17 cellular contexts compared by ENCODE assay signal in genomic region chr14:99803106-99803437, GRCh38.
"Had no signal": no experiment of that assay in that cellular context is flagged by ENCODE, and none has a peak within 500 bp of the region (broad histone marks: within the 10 kb centered on the region; RNA-seq: fewer than 3 reads in every experiment).

No MANE protein-coding gene starts in this region.

- H3K36me3 ChIP-seq: right atrium auricular region, thyroid gland had no signal

- H3K27me3 ChIP-seq: right atrium auricular region, thyroid gland had no signal

- H3K27ac ChIP-seq: right atrium auricular region, thyroid gland had no signal

- H3K4me3 ChIP-seq: lung, right atrium auricular region, thyroid gland had no signal

- DNase-seq: activated CD4-positive, alpha-beta T cell treated with anti-CD3 and anti-CD28 coated beads, Interleukin-2, amount 50 U/mL, for 1 hour; activated CD4-positive, CD25-positive, alpha-beta regulatory T cell treated with anti-CD3 and anti-CD28 coated beads, Interleukin-2, amount 50 U/mL, for 72 hours; activated CD8-positive, alpha-beta memory T cell treated with anti-CD3 and anti-CD28 coated beads, Interleukin-2, amount 50 U/mL, for 4 hours; activated effector memory CD4-positive, alpha-beta T cell treated with Interleukin-2 at 50 U/mL for 16 hours; activated naive CD4-positive, alpha-beta T cell treated with anti-CD3 and anti-CD28 coated beads, Interleukin-2, amount 10 ng/mL, durations not matched to agents 7 days and 5 days; activated naive CD8-positive, alpha-beta T cell treated with anti-CD3 and anti-CD28 coated beads, Interleukin-2, amount 50 U/mL, for 24 hours; activated T-cell treated with anti-CD3 and anti-CD28 coated beads, Interleukin-2, amount 50 U/mL, for 48 hours; anterior cingulate cortex; cortex of kidney; occipital lobe; stimulated activated CD4-positive, alpha-beta T cell treated with anti-CD3 and anti-CD28 coated beads, Interleukin-12 subunit alpha, Interleukin-12 subunit beta, amount 100 ng/mL, for 4 hours; stimulated activated CD4-positive, alpha-beta T cell treated with anti-CD3 and anti-CD28 coated beads, Interleukin-1b, Interleukin-23, amount 100 ng/mL, for 48 hours; stimulated activated naive CD4-positive, alpha-beta T cell treated with Interleukin-2 at 50 U/mL for 16 hours; T-helper 9 cell; thyroid gland had no signal

- H3K9me3 ChIP-seq: right atrium auricular region, thyroid gland had no signal
